ENCODE assay signal across 9 cellular contexts in the genomic region with DNA sequence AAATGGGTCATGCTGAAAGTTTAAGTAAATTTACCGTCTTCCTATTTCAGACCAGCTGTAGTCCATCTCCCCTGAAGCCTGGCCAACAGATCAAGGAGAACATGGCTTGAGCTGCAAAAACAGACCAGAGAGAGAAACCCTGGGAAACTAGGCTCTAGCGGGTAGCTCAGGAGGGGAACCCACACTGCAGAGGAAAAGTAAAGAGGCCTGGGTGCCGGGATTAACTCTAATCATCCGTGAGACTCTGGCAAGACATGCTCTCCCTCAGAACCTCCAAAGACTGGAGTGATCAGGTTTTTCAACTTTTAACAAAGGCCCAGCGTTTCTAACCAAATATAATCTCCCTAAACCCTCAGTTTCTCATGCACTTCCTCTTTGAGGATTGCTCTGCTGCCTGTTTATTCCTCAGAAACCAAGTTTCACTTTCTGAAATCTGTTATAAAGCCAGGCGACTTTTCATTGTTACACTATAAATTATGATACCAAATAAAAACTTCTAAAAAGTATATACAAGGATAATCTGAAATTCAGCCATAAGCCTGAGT.
DNase-seq lines count a peak whose midpoint lies in the region; ATAC-seq, FAIRE-seq and TF ChIP-seq lines count a peak whose summit lies in the region.
"Had no signal": no experiment of that assay in that cellular context is flagged by ENCODE, and none has a peak within 500 bp of the region (broad histone marks: within the 10 kb centered on the region; RNA-seq: fewer than 3 reads in every experiment).

No MANE protein-coding gene starts in this region.

- intact Hi-C loops in K562 (cut with micrococcal nuclease) (loop anchor here (2.0 kb wide), 1 partner anchor 65 kb away; no protein-coding TSS in a partner anchor), lower lobe of right lung (cut with DNase I) (no loop called here)

- 0 out of 4 replicates have a peak, but pooled peaks of 1 of the 2 experiments have one; percentile 4 for TF ChIP-seq RAD21 in K562 (CRISPR knock-in tag; conservative IDR thresholded peaks at IDR 0.05 in 1 of 2, IDR thresholded peaks at IDR 0.05 in 1 of 2)

- 5% methylated on average over 6 of the region's 6 CpGs for WGBS in K562 (ENCODE audit: insufficient coverage, low coverage, missing lambda C conversion rate)
- WGBS in tibial nerve, 2 donors: 15 to 20% methylated on average over 6 of the region's 6 CpGs

- ATAC-seq in K562: peak; percentile 30
- peak; percentile 19 for ATAC-seq in lower lobe of right lung
- ATAC-seq in GM21723 (IDR thresholded peaks at IDR 0.05; ENCODE audit: unreplicated experiment): no peak
- ATAC-seq: HCT116 had no signal

- CTCF ChIA-PET in K562 (lab: Yijun Ruan, JAX; ENCODE audit: low intra/inter-chr PET ratio) (no interaction called here), RWPE1 (lab: Yijun Ruan, JAX) (interaction anchor here (0.6 kb wide), 1 partner anchor 71 kb away, joined by 3 read pairs; no protein-coding TSS in a partner anchor)

- peak; percentile 55 for FAIRE-seq in K562 (lab: Jason Lieb, UNC)

- no peaks in the 10 kb centered on the region for H3K79me2 ChIP-seq in Karpas-422 (ENCODE audit: low read length)
- H3K79me2 ChIP-seq in K562 (ENCODE audit: control insufficient read depth, insufficient read depth, low read length): peaks cover 94% of the 10 kb centered on the region

- no peak for TF ChIP-seq CTCF in K562 (IDR thresholded peaks at IDR 0.05 in 2 of 3, conservative IDR thresholded peaks at IDR 0.05 in 1 of 3; ENCODE audit: insufficient read depth in 2 of 3, low read depth in 1 of 3, low read length in 3 of 3)
- TF ChIP-seq CTCF in lower lobe of right lung (IDR thresholded peaks at IDR 0.05): no peak
- TF ChIP-seq CTCF in tibial nerve (IDR thresholded peaks at IDR 0.05): no peak
- TF ChIP-seq CTCF in RWPE1 (conservative IDR thresholded peaks at IDR 0.05; ENCODE audit: low read depth): no peak

- H3K4me1 ChIP-seq in Karpas-422 (ENCODE audit: low read length): peaks cover 36% of the 10 kb centered on the region
- H3K4me1 ChIP-seq in K562 (replicated peaks in 1 of 2; ENCODE audit: control insufficient read depth in 2 of 2, insufficient read depth in 2 of 2, low read length in 2 of 2): peaks cover 7 to 82% of the 10 kb centered on the region in 2 experiments
- peaks cover 80% of the 10 kb centered on the region for H3K4me1 ChIP-seq in lower lobe of right lung
- peaks cover 0 to 94% (median 48%) of the 10 kb centered on the region in 4 donors for H3K4me1 ChIP-seq in tibial nerve

- H3K9me3 ChIP-seq in Karpas-422 (ENCODE audit: low read length) (no peaks in the 10 kb centered on the region), K562 (replicated peaks; ENCODE audit: control insufficient read depth, insufficient read depth, low read depth, low read length) (no peaks in the 10 kb centered on the region), lower lobe of right lung (no peaks in the 10 kb centered on the region), tibial nerve (no peaks in the 10 kb centered on the region)

- H3K27ac ChIP-seq in Karpas-422 (ENCODE audit: low read length) (peak overlapping the region; percentile 88), K562 (ENCODE audit: extremely low read depth, low read depth, low read length) (peak overlapping the region; percentile 84), lower lobe of right lung (peak overlapping the region; percentile 82), tibial nerve (peak overlapping the region; percentile 38 to 89 (median 68)), RWPE1 (no peak overlapping the region)

- no peak for TF ChIP-seq POLR2A in K562 (conservative IDR thresholded peaks at IDR 0.05)
- no peak for TF ChIP-seq POLR2A in tibial nerve (IDR thresholded peaks at IDR 0.05)

- no peaks in the 10 kb centered on the region for H3K9me2 ChIP-seq in Karpas-422 (replicated peaks; ENCODE audit: insufficient read depth, low read length)

- BruUV-seq in K562 (replicated peaks; lab: Mats Ljungman, UMichigan): no TSS peak

- no peaks in the 10 kb centered on the region for H3K27me3 ChIP-seq in Karpas-422 (ENCODE audit: low read length)
- no peaks in the 10 kb centered on the region for H3K27me3 ChIP-seq in K562 (ENCODE audit: control insufficient read depth in 2 of 2, insufficient read depth in 2 of 2, low read length in 2 of 2)
- no peaks in the 10 kb centered on the region for H3K27me3 ChIP-seq in lower lobe of right lung (ENCODE audit: low read depth)
- H3K27me3 ChIP-seq in tibial nerve: no peaks in the 10 kb centered on the region

- H3K9ac ChIP-seq in Karpas-422 (ENCODE audit: low read length) (peak overlapping the region; percentile 63), K562 (ENCODE audit: insufficient read depth in 1 of 2, low read depth in 2 of 2, low read length in 2 of 2) (peak overlapping the region; percentile 77 to 79; a peak in 3 of 4 replicates)

- peak overlapping the region; percentile 96 for H2AFZ ChIP-seq in Karpas-422 (ENCODE audit: low read length)
- peak overlapping the region; percentile 87 for H2AFZ ChIP-seq in K562 (ENCODE audit: low read depth, low read length)

- in situ Hi-C loops in K562 (cut with MboI): no loop called here

- H4K20me1 ChIP-seq in Karpas-422 (ENCODE audit: insufficient read depth, low read depth, low read length): no peaks in the 10 kb centered on the region
- H4K20me1 ChIP-seq in K562 (replicated peaks; ENCODE audit: control insufficient read depth, insufficient read depth, low read length): no peaks in the 10 kb centered on the region

- DNase-seq in CD1c-positive myeloid dendritic cell (ENCODE audit: extremely low spot score) (peak; percentile 14), Karpas-422 (peak; percentile 73), K562 (ENCODE audit: extremely low read depth in 1 of 4, low spot score in 3 of 4) (peak in 2 of 4 experiments; percentile 27 to 58), lower lobe of right lung (no peak), tibial nerve (ENCODE audit: low spot score in 2 of 2) (no peak), NCI-H128 (lab: John Stamatoyannopoulos, UW; ENCODE audit: unreplicated experiment) (no peak), RWPE1 (ENCODE audit: low spot score) (no peak)

- no peaks in the 10 kb centered on the region for H3K9me1 ChIP-seq in K562 (ENCODE audit: control insufficient read depth, insufficient read depth, low read length)

- TF ChIP-seq EP300 in K562 (IDR thresholded peaks at IDR 0.05; ENCODE audit: low read length) (no peak), tibial nerve (IDR thresholded peaks at IDR 0.05) (no peak)

- H3K4me3 ChIP-seq in Karpas-422 (ENCODE audit: low read length): peak overlapping the region; percentile 54
- H3K4me3 ChIP-seq in K562: peak overlapping the region; percentile 21; the same call in 1 of the 2 replicates
- H3K4me3 ChIP-seq in lower lobe of right lung: peak overlapping the region; percentile 38
- peak overlapping the region in 3 of 4 donors; percentile 9 to 26 (median 9) for H3K4me3 ChIP-seq in tibial nerve

- H3K4me2 ChIP-seq in Karpas-422 (ENCODE audit: low read depth, low read length, poor library complexity, severe bottlenecking): peak overlapping the region; percentile 90
- H3K4me2 ChIP-seq in K562 (ENCODE audit: insufficient read depth, low read length): peak overlapping the region; percentile 73

- POLR2A ChIA-PET in K562 (lab: Yijun Ruan, JAX) (interaction anchor here (0.6 to 5.3 kb wide), 6 partner anchors 10 to 65 kb away, joined by 3 to 30 read pairs (median 4); no protein-coding TSS in a partner anchor), RWPE1 (lab: Yijun Ruan, JAX; ENCODE audit: low non-redundant PET) (no interaction called here)

- no peaks in the 10 kb centered on the region for H3K36me3 ChIP-seq in Karpas-422 (ENCODE audit: insufficient read depth, low read length)
- H3K36me3 ChIP-seq in K562 (ENCODE audit: control insufficient read depth, insufficient read depth, low read length): no peaks in the 10 kb centered on the region
- no peaks in the 10 kb centered on the region for H3K36me3 ChIP-seq in lower lobe of right lung
- no peaks in the 10 kb centered on the region for H3K36me3 ChIP-seq in tibial nerve

TF ChIP-seq in K562, 482 proteins besides CTCF, POLR2A, EP300 and RAD21 (continues in another document):
- TF ChIP-seq SMARCA4 (IDR thresholded peaks at IDR 0.05) (0 out of 2 replicates have a peak, but pooled peaks have one; percentile 10), BMI1 (IDR thresholded peaks at IDR 0.05; ENCODE audit: low read length) (no peak), MEF2A (IDR thresholded peaks at IDR 0.05; ENCODE audit: control insufficient read depth, low read depth, low read length) (no peak), ERF (CRISPR knock-in tag; IDR thresholded peaks at IDR 0.05) (no peak), SPI1 (IDR thresholded peaks at IDR 0.05; ENCODE audit: borderline replicate concordance, low read depth, low read length) (peak; percentile 98), RFX7 (CRISPR knock-in tag; IDR thresholded peaks at IDR 0.05) (no peak), SLC30A9 (CRISPR knock-in tag; IDR thresholded peaks at IDR 0.05) (no peak), KDM1A (IDR thresholded peaks at IDR 0.05) (no peak), IFI16 (CRISPR knock-in tag; IDR thresholded peaks at IDR 0.05) (no peak), TEAD1 (CRISPR knock-in tag; IDR thresholded peaks at IDR 0.05) (no peak), ELF1 (tag; IDR thresholded peaks at IDR 0.05) (peak; percentile 41; the same call in 1 of the 2 replicates), ZNF507 (tag; conservative IDR thresholded peaks at IDR 0.05) (no peak), ZNF24 (IDR thresholded peaks at IDR 0.05) (no peak), ZFX (CRISPR knock-in tag; IDR thresholded peaks at IDR 0.05) (peak; percentile 27; the same call in 1 of the 2 replicates), ZBTB1 (CRISPR knock-in tag; IDR thresholded peaks at IDR 0.05; ENCODE audit: borderline replicate concordance, low read depth) (no peak), PYGO2 (tag; IDR thresholded peaks at IDR 0.05) (no peak), SMARCB1 (IDR thresholded peaks at IDR 0.05; ENCODE audit: insufficient read length, low read depth) (peak; percentile 77), MAFF (IDR thresholded peaks at IDR 0.05; ENCODE audit: low read length) (no peak), KHSRP (IDR thresholded peaks at IDR 0.05) (no peak), SIRT6 (IDR thresholded peaks at IDR 0.05; ENCODE audit: low read depth, low read length) (no peak), FOXK1 (CRISPR knock-in tag; IDR thresholded peaks at IDR 0.05; ENCODE audit: borderline replicate concordance) (no peak), KDM5B (IDR thresholded peaks at IDR 0.05; ENCODE audit: insufficient replicate concordance, low read depth, low read length) (no peak), SMARCE1 (IDR thresholded peaks at IDR 0.05) (no peak), HDAC6 (IDR thresholded peaks at IDR 0.05; ENCODE audit: low read depth, low read length) (no peak), NFRKB (IDR thresholded peaks at IDR 0.05; ENCODE audit: low read depth) (0 out of 2 replicates have a peak, but pooled peaks have one; percentile 34)
- TF ChIP-seq, protein P1, sequence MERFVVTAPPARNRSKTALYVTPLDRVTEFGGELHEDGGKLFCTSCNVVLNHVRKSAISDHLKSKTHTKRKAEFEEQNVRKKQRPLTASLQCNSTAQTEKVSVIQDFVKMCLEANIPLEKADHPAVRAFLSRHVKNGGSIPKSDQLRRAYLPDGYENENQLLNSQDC (CRISPR knock-in tag; IDR thresholded peaks at IDR 0.05): no peak

Comparison
In these comparisons a context has a peak if more than half of its experiments do, and no peak if none do; other contexts are left out.
1. DNase-seq: peak in CD1c-positive myeloid dendritic cell (single experiment) and Karpas-422 (single experiment); none in lower lobe of right lung (single experiment), tibial nerve (0 of 2), NCI-H128 (single experiment) and RWPE1 (single experiment).
2. Peak in every context shown above with its lines, with median percentiles within 50 percentile points of each other: H3K4me3 ChIP-seq.